15 cellular contexts compared by ENCODE assay signal in genomic region chr17:41971721-41972523, GRCh38. TPM values are rescaled to one million over a fixed set of nuclear protein-coding genes. Genes with fewer than 3 reads are reported as not detected.
DNase-seq lines count a peak whose midpoint lies in the region; ATAC-seq and TF ChIP-seq lines count a peak whose summit lies in the region.
"Had no signal": no experiment of that assay in that cellular context is flagged by ENCODE, and none has a peak within 500 bp of the region (broad histone marks: within the 10 kb centered on the region; RNA-seq: fewer than 3 reads in every experiment).

No MANE protein-coding gene starts in this region.

- H3K9me3 Mint-ChIP-seq in CD4-positive, alpha-beta T cell: no peaks in the 10 kb centered on the region
- no peaks in the 10 kb centered on the region for H3K9me3 Mint-ChIP-seq in activated CD4-positive, alpha-beta memory T cell treated with anti-CD3 and anti-CD28 coated beads for 36 hours
- H3K9me3 Mint-ChIP-seq: activated T-helper 2 cell treated with anti-CD3 and anti-CD28 coated beads, Interferon-gamma antibody, Interleukin-2, Interleukin-4, amounts not matched to agents 10 μg/mL and 5 μg/mL and 100 μg/mL, durations not matched to agents 14 hours and 24 hours and 36 hours; stimulated activated naive CD8-positive, alpha-beta T cell treated with anti-CD3 and anti-CD28 coated beads, Interleukin-15, amount 100 ng/mL, for 72 hours had no signal

- no peak overlapping the region for H3K4me3 Mint-ChIP-seq in CD4-positive, alpha-beta T cell
- no peak overlapping the region for H3K4me3 Mint-ChIP-seq in activated CD4-positive, alpha-beta memory T cell treated with anti-CD3 and anti-CD28 coated beads for 36 hours
- H3K4me3 Mint-ChIP-seq: stimulated activated naive CD8-positive, alpha-beta T cell treated with anti-CD3 and anti-CD28 coated beads, Interleukin-15, amount 100 ng/mL, for 72 hours had no signal

- H3K27ac ChIP-seq in CD4-positive, alpha-beta T cell (ENCODE audit: low read depth, low read length): no peak overlapping the region
- H3K27ac ChIP-seq in OCI-LY1 (ENCODE audit: low read depth, low read length, poor library complexity, severe bottlenecking): peak overlapping the region; percentile 76
- peak overlapping the region; percentile 19 for H3K27ac ChIP-seq in epithelial cell of prostate
- H3K27ac ChIP-seq in prostate gland: peak overlapping the region; percentile 77 to 78
- no peak overlapping the region for H3K27ac ChIP-seq in foreskin keratinocyte
- H3K27ac ChIP-seq: left lung had no signal

- H2AFZ ChIP-seq in OCI-LY1 (ENCODE audit: low read length): no peak overlapping the region

- TF ChIP-seq CTCF in CD4-positive, alpha-beta T cell (IDR thresholded peaks at IDR 0.05): no peak
- TF ChIP-seq CTCF in OCI-LY1 (IDR thresholded peaks at IDR 0.05; ENCODE audit: low read length) (no peak), prostate gland (IDR thresholded peaks at IDR 0.05) (no peak), foreskin keratinocyte (conservative IDR thresholded peaks at IDR 0.05) (no peak)

- WGBS in prostate gland: 82% methylated on average over 18 of the region's 18 CpGs

- H3K27me3 Mint-ChIP-seq in CD4-positive, alpha-beta T cell: no peaks in the 10 kb centered on the region
- H3K27me3 Mint-ChIP-seq in activated CD4-positive, alpha-beta memory T cell treated with anti-CD3 and anti-CD28 coated beads for 36 hours: no peaks in the 10 kb centered on the region
- H3K27me3 Mint-ChIP-seq: stimulated activated naive CD8-positive, alpha-beta T cell treated with anti-CD3 and anti-CD28 coated beads, Interleukin-15, amount 100 ng/mL, for 72 hours had no signal

- H3K79me2 ChIP-seq in OCI-LY1 (ENCODE audit: insufficient read depth, low read length): no peaks in the 10 kb centered on the region

- H3K27ac Mint-ChIP-seq in CD4-positive, alpha-beta T cell: peak overlapping the region; percentile 25
- no peak overlapping the region for H3K27ac Mint-ChIP-seq in activated CD4-positive, alpha-beta memory T cell treated with anti-CD3 and anti-CD28 coated beads for 36 hours
- H3K27ac Mint-ChIP-seq: activated T-helper 2 cell treated with anti-CD3 and anti-CD28 coated beads, Interferon-gamma antibody, Interleukin-2, Interleukin-4, amounts not matched to agents 10 μg/mL and 5 μg/mL and 100 μg/mL, durations not matched to agents 14 hours and 24 hours and 36 hours had no signal

- H3K9ac ChIP-seq in OCI-LY1 (ENCODE audit: low read length): no peak overlapping the region; the same call in 1 of the 2 replicates

- H3K9me2 ChIP-seq in OCI-LY1 (ENCODE audit: low read depth, low read length): no peaks in the 10 kb centered on the region

- H3K4me3 ChIP-seq in OCI-LY1 (ENCODE audit: low read depth, low read length, poor library complexity, severe bottlenecking) (no peak overlapping the region), prostate gland (no peak overlapping the region)
- H3K4me3 ChIP-seq: left lung had no signal

- peaks cover 53% of the 10 kb centered on the region for H3K4me1 ChIP-seq in OCI-LY1 (ENCODE audit: insufficient read depth, low read length, severe bottlenecking)
- H3K4me1 ChIP-seq in prostate gland (replicated peaks): peaks cover 52% of the 10 kb centered on the region
- no peaks in the 10 kb centered on the region for H3K4me1 ChIP-seq in foreskin keratinocyte

- intact Hi-C loops in CD4-positive, alpha-beta T cell (cut with DNase I, micrococcal nuclease): no loop called here
- intact Hi-C loops in prostate gland (cut with DNase I): no loop called here
- intact Hi-C loops in activated CD4-positive, alpha-beta memory T cell treated with anti-CD3 and anti-CD28 coated beads for 36 hours (cut with micrococcal nuclease): no loop called here

- H3F3A ChIP-seq in OCI-LY1 (ENCODE audit: insufficient read depth, low read length): no peaks in the 10 kb centered on the region

- DNase-seq in CD4-positive, alpha-beta T cell: no peak
- DNase-seq in epithelial cell of prostate (ENCODE audit: low read depth, low spot score) (no peak), prostate gland (ENCODE audit: low spot score) (no peak), AG20443 (ENCODE audit: low spot score) (no peak), foreskin keratinocyte (no peak)
- no peak for DNase-seq in activated CD4-positive, alpha-beta memory T cell treated with anti-CD3 and anti-CD28 coated beads for 36 hours
- DNase-seq: anterior cingulate cortex; SIG-M5; small intestine; stimulated activated naive CD8-positive, alpha-beta T cell treated with anti-CD3 and anti-CD28 coated beads, Interleukin-15, amount 100 ng/mL, for 72 hours; T1000 had no signal

- H3K9me3 ChIP-seq in CD4-positive, alpha-beta T cell (ENCODE audit: control insufficient read depth, low read length): no peaks in the 10 kb centered on the region
- H3K9me3 ChIP-seq in OCI-LY1 (ENCODE audit: low read length): no peaks in the 10 kb centered on the region
- no peaks in the 10 kb centered on the region for H3K9me3 ChIP-seq in prostate gland
- H3K9me3 ChIP-seq: left lung had no signal

- no peak for ATAC-seq in CD4-positive, alpha-beta T cell (ENCODE audit: poor library complexity)
- no peak for ATAC-seq in GM18858 (IDR thresholded peaks at IDR 0.05; ENCODE audit: unreplicated experiment)
- ATAC-seq in foreskin keratinocyte: no peak

- POLR2A ChIA-PET in CD4-positive, alpha-beta T cell (lab: Charles Lee): interaction anchor here (1.1 kb wide), 1 partner anchor 54 kb away, joined by 3 read pairs; no protein-coding TSS in a partner anchor
- POLR2A ChIA-PET in activated CD4-positive, alpha-beta memory T cell treated with anti-CD3 and anti-CD28 coated beads for 36 hours (lab: Charles Lee): no interaction called here

- H3K4me1 Mint-ChIP-seq in CD4-positive, alpha-beta T cell (ENCODE audit: low read depth): peaks cover 30% of the 10 kb centered on the region
- peaks cover 31% of the 10 kb centered on the region for H3K4me1 Mint-ChIP-seq in activated CD4-positive, alpha-beta memory T cell treated with anti-CD3 and anti-CD28 coated beads for 36 hours (ENCODE audit: low read depth)

- H3K36me3 Mint-ChIP-seq in CD4-positive, alpha-beta T cell (ENCODE audit: low read depth): peaks cover 72% of the 10 kb centered on the region
- H3K36me3 Mint-ChIP-seq in activated CD4-positive, alpha-beta memory T cell treated with anti-CD3 and anti-CD28 coated beads for 36 hours: peaks cover 36% of the 10 kb centered on the region

- H3K27me3 ChIP-seq in CD4-positive, alpha-beta T cell (ENCODE audit: control insufficient read depth, insufficient read depth, low read length): no peaks in the 10 kb centered on the region
- no peaks in the 10 kb centered on the region for H3K27me3 ChIP-seq in OCI-LY1 (ENCODE audit: insufficient read depth, low read length)
- no peaks in the 10 kb centered on the region for H3K27me3 ChIP-seq in prostate gland (replicated peaks; ENCODE audit: insufficient read depth)
- H3K27me3 ChIP-seq in foreskin keratinocyte: no peaks in the 10 kb centered on the region
- H3K27me3 ChIP-seq: left lung had no signal

- H3K36me3 ChIP-seq in OCI-LY1 (ENCODE audit: insufficient read depth, low read length): peaks cover 79% of the 10 kb centered on the region
- H3K36me3 ChIP-seq in prostate gland: peaks cover 0 to 3% of the 10 kb centered on the region in 2 donors

- CTCF ChIA-PET in CD4-positive, alpha-beta T cell (lab: Charles Lee): interaction anchor here (1.2 kb wide), 1 partner anchor 9 kb away, joined by 3 read pairs; no protein-coding TSS in a partner anchor
- CTCF ChIA-PET in activated CD4-positive, alpha-beta memory T cell treated with anti-CD3 and anti-CD28 coated beads for 36 hours (lab: Charles Lee): no interaction called here

- H3K4me2 ChIP-seq in OCI-LY1 (ENCODE audit: low read length): no peak overlapping the region

- no peak for TF ChIP-seq POLR2A in prostate gland (IDR thresholded peaks at IDR 0.05)

- no peaks in the 10 kb centered on the region for H4K20me1 ChIP-seq in OCI-LY1 (ENCODE audit: insufficient read depth, low read length)

RNA-seq across cellular contexts. Expression of gene CNP, which starts 5.3 kb away (rescaled TPM):
- 10 to 100 TPM; 19.2 to 23.4 TPM for total RNA-seq in CD4-positive, alpha-beta T cell
- total RNA-seq in prostate gland (100 to 1,000 TPM in 1 of 2 donors, 10 to 100 TPM in 1; 85.8 to 117 TPM), foreskin keratinocyte (56.3 and 56.9 TPM in 2 replicates)
- 10 to 100 TPM; 66.6 to 68.0 TPM for total RNA-seq in activated CD4-positive, alpha-beta memory T cell treated with anti-CD3 and anti-CD28 coated beads for 36 hours
- polyA plus RNA-seq in foreskin keratinocyte: 54.9 and 57.2 TPM in 2 replicates

RNA-seq across cellular contexts. Expression of gene ODAD4, which starts 41.5 kb away (rescaled TPM):
- total RNA-seq in CD4-positive, alpha-beta T cell: 1 to 10 TPM; 2.2 to 2.7 TPM
- total RNA-seq in prostate gland: 1 to 10 TPM in 1 of 2 donors, under 1 TPM in 1; 0.55 to 4.3 TPM
- total RNA-seq in activated CD4-positive, alpha-beta memory T cell treated with anti-CD3 and anti-CD28 coated beads for 36 hours: 1 to 10 TPM in 1 of 2 experiments, under 1 TPM in 1; 0.77 to 1.4 TPM
- total RNA-seq in foreskin keratinocyte: 0.85 and 0.88 TPM in 2 replicates
- 0.76 and 0.87 TPM in 2 replicates for polyA plus RNA-seq in foreskin keratinocyte

RNA-seq across cellular contexts. Expression of gene DNAJC7, which starts 45.3 kb away (rescaled TPM):
- total RNA-seq in CD4-positive, alpha-beta T cell: 100 to 1,000 TPM; 117 to 140 TPM
- 10 to 100 TPM; 57.8 to 60.4 TPM for total RNA-seq in prostate gland
- 10 to 100 TPM; 79.7 to 80.9 TPM for total RNA-seq in activated CD4-positive, alpha-beta memory T cell treated with anti-CD3 and anti-CD28 coated beads for 36 hours
- 96.5 and 102 TPM in 2 replicates for total RNA-seq in foreskin keratinocyte
- polyA plus RNA-seq in foreskin keratinocyte: 98.8 and 101 TPM in 2 replicates

RNA-seq across cellular contexts. Expression of gene NKIRAS2, which starts 48.0 kb away (rescaled TPM):
- 10 to 100 TPM; 12.5 to 12.9 TPM for total RNA-seq in CD4-positive, alpha-beta T cell
- total RNA-seq in prostate gland: 10 to 100 TPM; 38.8 to 98.8 TPM
- total RNA-seq in activated CD4-positive, alpha-beta memory T cell treated with anti-CD3 and anti-CD28 coated beads for 36 hours: 10 to 100 TPM; 15.6 to 16.1 TPM
- 17.1 TPM in 2 replicates for total RNA-seq in foreskin keratinocyte
- 18.6 and 20.0 TPM in 2 replicates for polyA plus RNA-seq in foreskin keratinocyte

RNA-seq across cellular contexts. Expression of gene ACLY, which starts 53.2 kb away (rescaled TPM):
- total RNA-seq in CD4-positive, alpha-beta T cell: 10 to 100 TPM; 25.9 to 28.3 TPM
- total RNA-seq in prostate gland (100 to 1,000 TPM; 114 to 203 TPM), foreskin keratinocyte (315 and 395 TPM in 2 replicates)
- 100 to 1,000 TPM; 186 to 203 TPM for total RNA-seq in activated CD4-positive, alpha-beta memory T cell treated with anti-CD3 and anti-CD28 coated beads for 36 hours
- polyA plus RNA-seq in foreskin keratinocyte: 103 and 149 TPM in 2 replicates

Comparison
In these comparisons a context has a peak if more than half of its experiments do, and no peak if none do; other contexts are left out.
1. H3K27ac ChIP-seq: peak in OCI-LY1 (single experiment), epithelial cell of prostate (single experiment) and prostate gland (2 of 2); none in CD4-positive, alpha-beta T cell (single experiment) and foreskin keratinocyte (single experiment).